24 cellular contexts compared by ENCODE assay signal in the genomic region with DNA sequence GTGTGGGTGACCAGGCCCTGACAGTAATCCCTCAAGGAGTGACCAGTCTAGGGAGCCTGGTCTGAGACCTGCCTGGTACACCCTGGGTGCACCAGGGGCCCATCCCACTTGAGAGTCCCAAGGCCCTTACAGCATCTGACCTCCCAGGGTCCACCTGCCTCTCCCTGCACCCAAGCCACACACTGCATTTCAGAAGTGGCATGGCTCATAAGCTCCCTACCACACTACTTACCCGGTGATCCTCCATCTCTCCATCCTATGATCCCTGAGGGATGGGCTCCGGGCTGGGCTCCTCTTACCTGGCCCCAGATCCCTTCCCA. TPM values are rescaled to one million over a fixed set of nuclear protein-coding genes. Genes with fewer than 3 reads are reported as not detected.
"Had no signal": no experiment of that assay in that cellular context is flagged by ENCODE, and none has a peak within 500 bp of the region (broad histone marks: within the 10 kb centered on the region; RNA-seq: fewer than 3 reads in every experiment).

No MANE protein-coding gene starts in this region.

- H3K27ac ChIP-seq: heart right ventricle, hepatocyte, lower lobe of right lung, neutrophil, pancreas, prostate gland, skin epidermis, tibial nerve, uterus had no signal

- H3K4me3 ChIP-seq: heart right ventricle, hepatocyte, lower lobe of right lung, pancreas, prostate gland, skin epidermis, tibial nerve, uterus had no signal

- H3K4me3 Mint-ChIP-seq: naive B cell; natural killer cell treated with Interleukin-12 subunit alpha and Interleukin-12 subunit beta and Interleukin-15 and Interleukin-18, amount 100 ng/mL, for 72 hours; stimulated activated naive CD8-positive, alpha-beta T cell treated with anti-CD3 and anti-CD28 coated beads, Interleukin-15, Interleukin-2, amounts not matched to agents 100 ng/mL and 50 ng/mL, for 24 hours; type B pancreatic cell had no signal

- H3K27ac Mint-ChIP-seq: naive B cell; natural killer cell treated with Interleukin-12 subunit alpha and Interleukin-12 subunit beta and Interleukin-15 and Interleukin-18, amount 100 ng/mL, for 72 hours; stimulated activated naive CD8-positive, alpha-beta T cell treated with anti-CD3 and anti-CD28 coated beads, Interleukin-15, Interleukin-2, amounts not matched to agents 100 ng/mL and 50 ng/mL, for 24 hours; type B pancreatic cell had no signal

- H3K79me2 ChIP-seq: hepatocyte had no signal

- H3K27me3 Mint-ChIP-seq: natural killer cell treated with Interleukin-12 subunit alpha and Interleukin-12 subunit beta and Interleukin-15 and Interleukin-18, amount 100 ng/mL, for 72 hours; stimulated activated naive CD8-positive, alpha-beta T cell treated with anti-CD3 and anti-CD28 coated beads, Interleukin-15, Interleukin-2, amounts not matched to agents 100 ng/mL and 50 ng/mL, for 24 hours; type B pancreatic cell had no signal

- ATAC-seq: heart right ventricle; lower lobe of right lung; natural killer cell treated with Interleukin-12 subunit alpha and Interleukin-12 subunit beta and Interleukin-15 and Interleukin-18, amount 100 ng/mL, for 72 hours; pancreas; right cardiac atrium; sciatic nerve had no signal

- DNase-seq: heart right ventricle; lower lobe of right lung; mammary epithelial cell; mesenchymal stem cell; naive B cell; retina; stimulated activated CD4-positive, alpha-beta T cell treated with anti-CD3 and anti-CD28 coated beads, Interleukin-12 subunit alpha, Interleukin-12 subunit beta, amount 100 ng/mL, for 4 hours; stimulated activated CD4-positive, alpha-beta T cell treated with anti-CD3 and anti-CD28 coated beads, Interleukin-15, amount 100 ng/mL, for 24 hours; stimulated activated CD4-positive, alpha-beta T cell treated with anti-CD3 and anti-CD28 coated beads, Interleukin-2, amount 100 ng/mL, for 24 hours; stimulated activated CD4-positive, alpha-beta T cell treated with anti-CD3 and anti-CD28 coated beads, Interleukin-4, amount 100 ng/mL, for 1 hour; stimulated activated naive CD4-positive, alpha-beta T cell; uterus had no signal

- H3K27me3 ChIP-seq: heart right ventricle, hepatocyte, neutrophil, pancreas, tibial nerve, uterus had no signal

- H3K9me3 ChIP-seq: heart right ventricle, lower lobe of right lung, neutrophil, pancreas, prostate gland, tibial nerve, uterus had no signal

- H3K4me1 ChIP-seq: heart right ventricle, lower lobe of right lung, pancreas, prostate gland, tibial nerve, uterus had no signal

- FAIRE-seq: pancreas had no signal

- H3K9me3 Mint-ChIP-seq: naive B cell; natural killer cell treated with Interleukin-12 subunit alpha and Interleukin-12 subunit beta and Interleukin-15 and Interleukin-18, amount 100 ng/mL, for 72 hours; stimulated activated naive CD8-positive, alpha-beta T cell treated with anti-CD3 and anti-CD28 coated beads, Interleukin-15, Interleukin-2, amounts not matched to agents 100 ng/mL and 50 ng/mL, for 24 hours; type B pancreatic cell had no signal

- H3K4me2 ChIP-seq: hepatocyte had no signal

- H3K4me1 Mint-ChIP-seq: naive B cell had no signal

- H3K36me3 Mint-ChIP-seq: naive B cell; natural killer cell treated with Interleukin-12 subunit alpha and Interleukin-12 subunit beta and Interleukin-15 and Interleukin-18, amount 100 ng/mL, for 72 hours; type B pancreatic cell had no signal

- H3K36me3 ChIP-seq: heart right ventricle, lower lobe of right lung, neutrophil, pancreas, prostate gland, tibial nerve, uterus had no signal

- H2AFZ ChIP-seq: hepatocyte had no signal

RNA-seq across cellular contexts. Expression of gene LGALS9, which starts 40.6 kb away (rescaled TPM):
- polyA plus RNA-seq: neural cell had no signal
